Comparison of ENCODE assay signal across 8 cellular contexts in genomic region chr1:168042362-168042761, GRCh38.
"Had no signal": no experiment of that assay in that cellular context is flagged by ENCODE, and none has a peak within 500 bp of the region (broad histone marks: within the 10 kb centered on the region; RNA-seq: fewer than 3 reads in every experiment).

No MANE protein-coding gene starts in this region.

- H3K4me2 ChIP-seq: GM23338 had no signal

- H3K27ac Mint-ChIP-seq: GM23338, H9, IgD-negative memory B cell had no signal

- H3K4me1 Mint-ChIP-seq: IgD-negative memory B cell had no signal

- FAIRE-seq: H1, H54, HTR-8/SVneo had no signal

- H3K27me3 Mint-ChIP-seq: IgD-negative memory B cell had no signal

- ATAC-seq: GM23338 had no signal

- H3K4me3 ChIP-seq: GM23338 had no signal

- H2AFZ ChIP-seq: GM23338 had no signal

- DNase-seq: H9, HCEC 1CT, KBM-7 had no signal

- H3K9me3 Mint-ChIP-seq: GM23338, H9, IgD-negative memory B cell had no signal

- H3K4me3 Mint-ChIP-seq: GM23338, H9, IgD-negative memory B cell had no signal
